In the genomic region with DNA sequence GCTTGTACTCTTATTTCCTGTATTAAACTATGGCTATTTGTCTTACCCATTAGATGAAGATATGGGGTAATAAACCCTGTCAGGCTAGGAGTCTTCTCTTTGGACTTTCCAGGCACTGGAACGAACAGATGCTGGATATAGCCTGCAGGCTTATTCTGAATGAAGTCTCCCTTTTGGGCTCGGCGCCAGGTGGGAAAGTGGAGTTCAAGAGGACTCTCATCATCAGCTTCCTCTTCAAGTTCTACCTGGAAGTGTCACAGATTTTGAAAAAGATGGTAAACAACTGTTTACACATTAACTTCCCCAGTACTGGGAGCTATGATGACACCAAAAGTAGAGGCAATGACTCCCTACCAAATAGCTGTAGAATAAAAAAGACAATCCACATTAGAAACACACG, we compare ENCODE assay signal across 13 cellular contexts.
"Had no signal": no experiment of that assay in that cellular context is flagged by ENCODE, and none has a peak within 500 bp of the region (broad histone marks: within the 10 kb centered on the region; RNA-seq: fewer than 3 reads in every experiment).

No MANE protein-coding gene starts in this region.

- ATAC-seq: mucosa of descending colon; naive thymus-derived CD4-positive, alpha-beta T cell; stimulated activated memory B cell treated with anti-CD40 and anti-IgM and Interleukin-4, amounts not matched to agents 10 μg/mL and 1 μg/mL and 100 μg/mL, for 72 hours had no signal

- H3K27me3 ChIP-seq: ovary, sigmoid colon had no signal

- H3K9me3 ChIP-seq: mucosa of descending colon, ovary, sigmoid colon had no signal

- H3K27ac ChIP-seq: ovary, sigmoid colon, VCaP had no signal

- H3K4me1 ChIP-seq: sigmoid colon had no signal

- DNase-seq: activated CD4-positive, alpha-beta T cell treated with anti-CD3 and anti-CD28 coated beads, Interleukin-2, amount 50 U/mL, for 48 hours; activated naive CD4-positive, alpha-beta T cell treated with Interleukin-2 at 50 U/mL for 16 hours; aorta; effector memory CD4-positive, alpha-beta T cell; head of caudate nucleus; mucosa of descending colon; naive thymus-derived CD4-positive, alpha-beta T cell; sigmoid colon; stimulated activated CD4-positive, alpha-beta T cell treated with anti-CD3 and anti-CD28 coated beads, Interleukin-2, amount 100 ng/mL, for 24 hours; T-helper 9 cell had no signal

- H3K36me3 ChIP-seq: ovary had no signal

- H3K4me3 ChIP-seq: mucosa of descending colon, ovary, sigmoid colon had no signal
